In genomic region chr1:95233737-95234493, GRCh38 we compare ENCODE assay signal across 1 cellular context.
A peak's percentile ranks its signal among the peaks of the same experiment; 100 is the strongest.
TF ChIP-seq lines count a peak whose summit lies in the region.

RWDD3 (plus strand) TSS chr1:95234210; CDS start chr1:95234231, 21 bp downstream.

TF ChIP-seq in HepG2, 621 proteins besides CTCF, POLR2A, EP300 and RAD21 (continued from another document and continues in another):
- TF ChIP-seq PCBP2 (optimal IDR thresholded peaks at IDR 0.05; ENCODE audit: low read depth, low read length, poor library complexity, severe bottlenecking) (no peak), SUZ12 (IDR thresholded peaks at IDR 0.05; ENCODE audit: low read depth, low read length) (no peak), TFDP2 (CRISPR knock-in tag; IDR thresholded peaks at IDR 0.05) (peak; percentile 58), HES4 (CRISPR knock-in tag; IDR thresholded peaks at IDR 0.05; ENCODE audit: borderline replicate concordance) (peak; percentile 73; the same call in 1 of the 2 replicates), TRAFD1 (CRISPR knock-in tag; IDR thresholded peaks at IDR 0.05; ENCODE audit: borderline replicate concordance) (no peak), SRF (IDR thresholded peaks at IDR 0.05; ENCODE audit: low read depth, low read length) (no peak), SNAPC5 (CRISPR knock-in tag; IDR thresholded peaks at IDR 0.05; ENCODE audit: borderline replicate concordance) (no peak; the same call in 1 of the 2 replicates), SIN3A (IDR thresholded peaks at IDR 0.05; ENCODE audit: borderline replicate concordance, low read depth, low read length) (no peak; the same call in 1 of the 2 replicates), KLF15 (CRISPR knock-in tag; IDR thresholded peaks at IDR 0.05; ENCODE audit: borderline replicate concordance) (no peak), ARID5B (CRISPR knock-in tag; IDR thresholded peaks at IDR 0.05) (peak; percentile 56), ZEB1 (IDR thresholded peaks at IDR 0.05; ENCODE audit: insufficient replicate concordance, low read depth) (no peak), EED (CRISPR knock-in tag; IDR thresholded peaks at IDR 0.05) (no peak; the same call in 1 of the 2 replicates), PATZ1 (CRISPR knock-in tag; IDR thresholded peaks at IDR 0.05) (peak; percentile 77), ZNF101 (CRISPR knock-in tag; IDR thresholded peaks at IDR 0.05; ENCODE audit: borderline replicate concordance, low read depth) (no peak), GMEB2 (CRISPR knock-in tag; IDR thresholded peaks at IDR 0.05; ENCODE audit: low read depth) (no peak), MBNL3 (CRISPR knock-in tag; conservative IDR thresholded peaks at IDR 0.05) (no peak), KDM1A (CRISPR knock-in tag; IDR thresholded peaks at IDR 0.05) (no peak), SMAD9 (CRISPR knock-in tag; IDR thresholded peaks at IDR 0.05) (no peak), MED8 (CRISPR knock-in tag; IDR thresholded peaks at IDR 0.05; ENCODE audit: insufficient replicate concordance) (no peak), HOXA3 (CRISPR knock-in tag; IDR thresholded peaks at IDR 0.05) (peak; percentile 84), ZNF691 (CRISPR knock-in tag; IDR thresholded peaks at IDR 0.05; ENCODE audit: borderline replicate concordance, low read depth) (peak; percentile 61), ZNF652 (CRISPR knock-in tag; IDR thresholded peaks at IDR 0.05; ENCODE audit: borderline replicate concordance, low read depth) (no peak), ZNF781 (CRISPR knock-in tag; IDR thresholded peaks at IDR 0.05; ENCODE audit: borderline replicate concordance, not compliant biosample characterization) (no peak), TBX2 (CRISPR knock-in tag; IDR thresholded peaks at IDR 0.05; ENCODE audit: borderline replicate concordance) (peak; percentile 63), BCL6 (CRISPR knock-in tag; IDR thresholded peaks at IDR 0.05) (0 out of 2 replicates have a peak, but pooled peaks have one; percentile 28), RNF2 (conservative IDR thresholded peaks at IDR 0.05; ENCODE audit: low read depth) (no peak), ATF1 (CRISPR knock-in tag; IDR thresholded peaks at IDR 0.05) (no peak), ZSCAN12 (CRISPR knock-in tag; IDR thresholded peaks at IDR 0.05) (no peak), ZNF678 (CRISPR knock-in tag; IDR thresholded peaks at IDR 0.05) (no peak), DNMT3B (CRISPR knock-in tag; conservative IDR thresholded peaks at IDR 0.05) (no peak), ZNF563 (CRISPR knock-in tag; IDR thresholded peaks at IDR 0.05) (peak; percentile 56; the same call in 1 of the 2 replicates), SOX5 (CRISPR knock-in tag; IDR thresholded peaks at IDR 0.05; ENCODE audit: borderline replicate concordance) (peak; percentile 40; the same call in 1 of the 2 replicates), PAF1 (CRISPR knock-in tag; IDR thresholded peaks at IDR 0.05) (no peak), XBP1 (CRISPR knock-in tag; IDR thresholded peaks at IDR 0.05) (no peak), PRPF4 (IDR thresholded peaks at IDR 0.05; ENCODE audit: low read depth, low read length, poor library complexity, severe bottlenecking) (no peak), PREB (CRISPR knock-in tag; IDR thresholded peaks at IDR 0.05) (no peak), IKZF5 (CRISPR knock-in tag; IDR thresholded peaks at IDR 0.05) (peak; percentile 63; the same call in 1 of the 2 replicates), TERF1 (CRISPR knock-in tag; IDR thresholded peaks at IDR 0.05) (no peak), U2AF2 (IDR thresholded peaks at IDR 0.05; ENCODE audit: low read depth, low read length) (no peak), ZNF878 (CRISPR knock-in tag; IDR thresholded peaks at IDR 0.05) (no peak), DZIP1 (CRISPR knock-in tag; IDR thresholded peaks at IDR 0.05) (peak; percentile 40; the same call in 1 of the 2 replicates), ZNF350 (CRISPR knock-in tag; IDR thresholded peaks at IDR 0.05; ENCODE audit: borderline replicate concordance, low read depth) (peak; percentile 52), MLX (CRISPR knock-in tag; IDR thresholded peaks at IDR 0.05) (no peak), ZNF251 (CRISPR knock-in tag; IDR thresholded peaks at IDR 0.05) (no peak), RAD51 (IDR thresholded peaks at IDR 0.05; ENCODE audit: borderline replicate concordance) (no peak), IRX3 (CRISPR knock-in tag; IDR thresholded peaks at IDR 0.05; ENCODE audit: borderline replicate concordance, low read depth) (peak; percentile 70; the same call in 1 of the 2 replicates)
